Comparison of ENCODE assay signal across 12 cellular contexts in genomic region chr12:22729898-22730443, GRCh38.
DNase-seq lines count a peak whose midpoint lies in the region; ATAC-seq and TF ChIP-seq lines count a peak whose summit lies in the region.
"Had no signal": no experiment of that assay in that cellular context is flagged by ENCODE, and none has a peak within 500 bp of the region (broad histone marks: within the 10 kb centered on the region; RNA-seq: fewer than 3 reads in every experiment).

No MANE protein-coding gene starts in this region.

- ATAC-seq in lung (ENCODE audit: insufficient read depth, low FRiP score): peak; percentile 58

- intact Hi-C loops in dorsolateral prefrontal cortex (cut with DNase I): no loop called here
- intact Hi-C loops in activated T-helper 1 cell treated with anti-CD3 and anti-CD28 coated beads, Interleukin-12 subunit alpha, Interleukin-12 subunit beta, Interleukin-2, Interleukin-4 antibody, amounts not matched to agents 30 ng/mL and 10 ng/mL and 1 ng/mL, durations not matched to agents 14 hours and 24 hours and 36 hours (cut with micrococcal nuclease): no loop called here

- no peak overlapping the region for H3K27ac Mint-ChIP-seq in activated T-helper 1 cell treated with anti-CD3 and anti-CD28 coated beads, Interleukin-12 subunit alpha, Interleukin-12 subunit beta, Interleukin-2, Interleukin-4 antibody, amounts not matched to agents 30 ng/mL and 10 ng/mL and 1 ng/mL, durations not matched to agents 14 hours and 24 hours and 36 hours

- DNase-seq in A172 (ENCODE audit: low spot score) (peak; percentile 14), LHCN-M2 (ENCODE audit: low read depth) (peak; percentile 90), dorsolateral prefrontal cortex (no peak), lung (ENCODE audit: low spot score) (no peak), DMS153 (lab: John Stamatoyannopoulos, UW) (no peak), DMS79 treated with DMSO at 0.1 percent for 48 hours (lab: John Stamatoyannopoulos, UW) (no peak)
- no peak for DNase-seq in activated CD4-positive, alpha-beta T cell treated with anti-CD3 and anti-CD28 coated beads for 4 hours
- DNase-seq in activated T-helper 1 cell treated with anti-CD3 and anti-CD28 coated beads, Interleukin-12 subunit alpha, Interleukin-12 subunit beta, Interleukin-2, Interleukin-4 antibody, amounts not matched to agents 30 ng/mL and 10 ng/mL and 1 ng/mL, durations not matched to agents 14 hours and 24 hours and 36 hours (ENCODE audit: low spot score): no peak
- DNase-seq: activated naive CD4-positive, alpha-beta T cell; NCI-H1436 treated with DMSO at 0.1 percent for 48 hours; T-helper 2 cell had no signal

- WGBS in lung, 2 donors: 49 to 61% methylated on average over 3 of the region's 3 CpGs

- no peaks in the 10 kb centered on the region for H3K4me1 Mint-ChIP-seq in activated T-helper 1 cell treated with anti-CD3 and anti-CD28 coated beads, Interleukin-12 subunit alpha, Interleukin-12 subunit beta, Interleukin-2, Interleukin-4 antibody, amounts not matched to agents 30 ng/mL and 10 ng/mL and 1 ng/mL, durations not matched to agents 14 hours and 24 hours and 36 hours (ENCODE audit: low read depth)

- peak overlapping the region in 1 of 59 donors; percentile 23 for H3K4me3 ChIP-seq in dorsolateral prefrontal cortex
- no peak overlapping the region for H3K4me3 ChIP-seq in lung

- H3K4me1 ChIP-seq in lung (ENCODE audit: control insufficient read depth in 2 of 2, insufficient read depth in 2 of 2, low read length in 2 of 2): no peaks in the 10 kb centered on the region

- H3K27me3 Mint-ChIP-seq in activated T-helper 1 cell treated with anti-CD3 and anti-CD28 coated beads, Interleukin-12 subunit alpha, Interleukin-12 subunit beta, Interleukin-2, Interleukin-4 antibody, amounts not matched to agents 30 ng/mL and 10 ng/mL and 1 ng/mL, durations not matched to agents 14 hours and 24 hours and 36 hours (ENCODE audit: insufficient read depth): peaks cover 2% of the 10 kb centered on the region

- H3K4me3 Mint-ChIP-seq in activated T-helper 1 cell treated with anti-CD3 and anti-CD28 coated beads, Interleukin-12 subunit alpha, Interleukin-12 subunit beta, Interleukin-2, Interleukin-4 antibody, amounts not matched to agents 30 ng/mL and 10 ng/mL and 1 ng/mL, durations not matched to agents 14 hours and 24 hours and 36 hours: no peak overlapping the region

- no peaks in the 10 kb centered on the region for H3K36me3 ChIP-seq in lung (ENCODE audit: control insufficient read depth in 2 of 2, insufficient read depth in 2 of 2, low read length in 2 of 2)

- H3K9me3 ChIP-seq in lung (ENCODE audit: control insufficient read depth in 2 of 2, insufficient read depth in 1 of 2, low read length in 1 of 2): peaks cover 0 to 1% of the 10 kb centered on the region in 2 donors

- TF ChIP-seq CTCF in dorsolateral prefrontal cortex (IDR thresholded peaks at IDR 0.05 in 54 of 56, conservative IDR thresholded peaks at IDR 0.05 in 2 of 56; ENCODE audit: low read depth in 1 of 56, partially characterized antibody in 56 of 56) (no peak), lung (IDR thresholded peaks at IDR 0.05; ENCODE audit: control extremely low read depth, extremely low read depth) (no peak)

- H3K27ac ChIP-seq in dorsolateral prefrontal cortex: peak overlapping the region in 32 of 59 donors; percentile 6 to 80 (median 38)
- peak overlapping the region in 1 of 2 donors; percentile 42 for H3K27ac ChIP-seq in lung (ENCODE audit: low read depth in 1 of 2, low read length in 1 of 2)
- H3K27ac ChIP-seq: C4-2B had no signal

- H3K36me3 Mint-ChIP-seq in activated T-helper 1 cell treated with anti-CD3 and anti-CD28 coated beads, Interleukin-12 subunit alpha, Interleukin-12 subunit beta, Interleukin-2, Interleukin-4 antibody, amounts not matched to agents 30 ng/mL and 10 ng/mL and 1 ng/mL, durations not matched to agents 14 hours and 24 hours and 36 hours (ENCODE audit: low read depth): no peaks in the 10 kb centered on the region

- no peaks in the 10 kb centered on the region for H3K9me3 Mint-ChIP-seq in activated T-helper 1 cell treated with anti-CD3 and anti-CD28 coated beads, Interleukin-12 subunit alpha, Interleukin-12 subunit beta, Interleukin-2, Interleukin-4 antibody, amounts not matched to agents 30 ng/mL and 10 ng/mL and 1 ng/mL, durations not matched to agents 14 hours and 24 hours and 36 hours

- H3K27me3 ChIP-seq in dorsolateral prefrontal cortex: no peaks in the 10 kb centered on the region
- no peaks in the 10 kb centered on the region for H3K27me3 ChIP-seq in lung (ENCODE audit: control insufficient read depth, insufficient read depth)

Comparison
In these comparisons a context has a peak if more than half of its experiments do, and no peak if none do; other contexts are left out.
1. DNase-seq: peak in A172 (single experiment) and LHCN-M2 (single experiment); none in dorsolateral prefrontal cortex (0 of 10), lung (single experiment), DMS153 (single experiment), activated CD4-positive, alpha-beta T cell treated with anti-CD3 and anti-CD28 coated beads for 4 hours (0 of 2), DMS79 treated with DMSO at 0.1 percent for 48 hours (single experiment) and activated T-helper 1 cell treated with anti-CD3 and anti-CD28 coated beads, Interleukin-12 subunit alpha, Interleukin-12 subunit beta, Interleukin-2, Interleukin-4 antibody, amounts not matched to agents 30 ng/mL and 10 ng/mL and 1 ng/mL, durations not matched to agents 14 hours and 24 hours and 36 hours (single experiment).